Comparison of ENCODE assay signal across 8 cellular contexts in genomic region chr2:39913648-39914456, GRCh38.
DNase-seq lines count a peak whose midpoint lies in the region; ATAC-seq, FAIRE-seq and TF ChIP-seq lines count a peak whose summit lies in the region.

No MANE protein-coding gene starts in this region.

- H3K36me3 ChIP-seq in kidney (ENCODE audit: control insufficient read depth in 1 of 2, insufficient read depth in 2 of 2, low read length in 2 of 2) (no peaks in the 10 kb centered on the region), testis (ENCODE audit: low read depth, missing control alignments) (no peaks in the 10 kb centered on the region)

- peak overlapping the region in 3 of 5 experiments; percentile 14 to 42 (median 15) for H3K27ac Mint-ChIP-seq in brain

- H3K27me3 Mint-ChIP-seq in brain: peaks cover 6% of the 10 kb centered on the region

- peak; percentile 81 for ATAC-seq in GM19455 (IDR thresholded peaks at IDR 0.05; ENCODE audit: unreplicated experiment)

- H3K4me1 Mint-ChIP-seq in brain: peaks cover 11% of the 10 kb centered on the region

- H3K27ac ChIP-seq in HL-60 (replicated peaks) (no peak overlapping the region), kidney (ENCODE audit: low read depth in 2 of 2, low read length in 2 of 2) (no peak overlapping the region), testis (no peak overlapping the region)

- H3K27me3 ChIP-seq in HL-60 (ENCODE audit: insufficient read depth, poor library complexity, severe bottlenecking) (no peaks in the 10 kb centered on the region), testis (no peaks in the 10 kb centered on the region)

- no peak overlapping the region for H3K9ac ChIP-seq in kidney (ENCODE audit: low read length in 2 of 2)

- no peaks in the 10 kb centered on the region for H3K36me3 Mint-ChIP-seq in brain

- no peak overlapping the region for H3K4me3 Mint-ChIP-seq in brain

- H3K4me3 ChIP-seq in HL-60 (replicated peaks; ENCODE audit: insufficient read depth, low read length): no peak overlapping the region
- no peak overlapping the region for H3K4me3 ChIP-seq in kidney (ENCODE audit: low read length in 2 of 2)
- no peak overlapping the region for H3K4me3 ChIP-seq in testis

- H3K4me1 ChIP-seq in kidney (ENCODE audit: control insufficient read depth in 1 of 2, insufficient read depth in 1 of 2, low read depth in 1 of 2, low read length in 2 of 2) (no peaks in the 10 kb centered on the region), testis (no peaks in the 10 kb centered on the region)

- intact Hi-C loops in kidney (cut with DNase I) (loop anchor here (10.0 kb wide), 1 partner anchor 641 kb away; no protein-coding TSS in a partner anchor), testis (cut with DNase I; ENCODE audit: low total_unique reads) (no loop called here)

- no peaks in the 10 kb centered on the region for H3K9me3 Mint-ChIP-seq in brain

- H3K9me3 ChIP-seq in kidney (ENCODE audit: control insufficient read depth in 1 of 2, low read length in 2 of 2) (no peaks in the 10 kb centered on the region), testis (no peaks in the 10 kb centered on the region)

- no peak for TF ChIP-seq POLR2A in testis (IDR thresholded peaks at IDR 0.05)

- peak; percentile 98 for FAIRE-seq in kidney (lab: Jason Lieb, UNC)

- 39 to 54% methylated on average over 5 of the region's 5 CpGs for WGBS in testis, 2 donors

- DNase-seq in DMS53 treated with DMSO at 0.1 percent for 48 hours (lab: John Stamatoyannopoulos, UW; ENCODE audit: unreplicated experiment) (peak; percentile 65), HL-60 (ENCODE audit: low read depth in 1 of 2, low spot score in 1 of 2) (peak; percentile 55 to 56), NCI-H748 (lab: John Stamatoyannopoulos, UW; ENCODE audit: unreplicated experiment) (peak; percentile 66), kidney (no peak), testis (no peak), T-helper 9 cell (no peak)

- TF ChIP-seq CTCF in HL-60 (IDR thresholded peaks at IDR 0.05; ENCODE audit: insufficient read depth, low read length): peak; percentile 68
- peak; percentile 89 to 91 for TF ChIP-seq CTCF in brain (conservative IDR thresholded peaks at IDR 0.05)
- peak; percentile 76 for TF ChIP-seq CTCF in kidney (IDR thresholded peaks at IDR 0.05; ENCODE audit: borderline replicate concordance, extremely low read depth, insufficient read depth)
- TF ChIP-seq CTCF in testis (IDR thresholded peaks at IDR 0.05): peak; percentile 59 to 67 (median 65)

Comparison
In these comparisons a context has a peak if more than half of its experiments do, and no peak if none do; other contexts are left out.
1. DNase-seq: peak in DMS53 treated with DMSO at 0.1 percent for 48 hours (single experiment), HL-60 (2 of 2) and NCI-H748 (single experiment); none in kidney (single experiment), testis (single experiment) and T-helper 9 cell (single experiment).
2. Peak in every context shown above with its lines, with median percentiles within 50 percentile points of each other: CTCF ChIP-seq.